ENCODE assay signal across 8 cellular contexts in genomic region chr19:51016798-51017683, GRCh38. TPM values are rescaled to one million over a fixed set of nuclear protein-coding genes. Genes with fewer than 3 reads are reported as not detected.
A peak's percentile ranks its signal among the peaks of the same experiment; 100 is the strongest.
DNase-seq lines count a peak whose midpoint lies in the region; ATAC-seq and TF ChIP-seq lines count a peak whose summit lies in the region.

No MANE protein-coding gene starts in this region.

- no peaks in the 10 kb centered on the region for H3F3A ChIP-seq in PC-3 (ENCODE audit: low read length, unreplicated experiment)

- TF ChIP-seq POLR2A in sigmoid colon (IDR thresholded peaks at IDR 0.05): no peak

- POLR2A ChIA-PET in PC-3 (lab: Charles Lee; ENCODE audit: unreplicated experiment): interaction anchor here (0.6 to 0.7 kb wide), 2 partner anchors 84 to 212 kb away, joined by 3 read pairs; no protein-coding TSS in a partner anchor

- H2AFZ ChIP-seq in PC-3 (ENCODE audit: low read length): peak overlapping the region; percentile 88

- peaks cover 24% of the 10 kb centered on the region for H3K4me1 ChIP-seq in PC-3 (ENCODE audit: insufficient read depth, low read length)
- H3K4me1 ChIP-seq in iPS DF 6.9 (ENCODE audit: control insufficient read depth, insufficient read depth, low read length): no peaks in the 10 kb centered on the region
- peaks cover 0 to 26% (median 18%) of the 10 kb centered on the region in 4 donors for H3K4me1 ChIP-seq in sigmoid colon

- whole genome bisulfite sequencing in iPS DF 6.9 (ENCODE audit: insufficient coverage, insufficient read length): no CpG with 5 or more reads among the region's 68 CpGs
- WGBS in sigmoid colon, 2 donors: 3 to 7% methylated on average over 68 of the region's 68 CpGs

- H3K79me2 ChIP-seq in PC-3 (ENCODE audit: low read length): no peaks in the 10 kb centered on the region

- no peaks in the 10 kb centered on the region for H3K9me2 ChIP-seq in PC-3 (replicated peaks; ENCODE audit: low read length)

- H3K9me3 ChIP-seq in PC-3 (ENCODE audit: low read length) (0 out of 2 replicates have a peak, but pooled peaks cover 4% of the 10 kb centered on the region), iPS DF 6.9 (ENCODE audit: control insufficient read depth, insufficient read depth, low read length) (no peaks in the 10 kb centered on the region), sigmoid colon (no peaks in the 10 kb centered on the region)

- H3K36me3 ChIP-seq in PC-3 (ENCODE audit: low read depth, low read length) (no peaks in the 10 kb centered on the region), iPS DF 6.9 (ENCODE audit: control insufficient read depth, insufficient read depth, low read length) (no peaks in the 10 kb centered on the region), sigmoid colon (no peaks in the 10 kb centered on the region)

- DNase-seq in AG10803 (ENCODE audit: low read depth) (peak; percentile 31), H4 (ENCODE audit: low spot score) (peak; percentile 70), PC-3 (peak; percentile 95), amygdala (lab: John Stamatoyannopoulos, UW) (peak in 50 of 56 donors; percentile 3 to 81 (median 40)), iPS DF 6.9 (ENCODE audit: low read depth, low spot score) (peak; percentile 87), sigmoid colon (no peak)

- H3K4me2 ChIP-seq in PC-3 (ENCODE audit: low read length): peak overlapping the region; percentile 100

- no peak for TF ChIP-seq EP300 in sigmoid colon (IDR thresholded peaks at IDR 0.05)

- TF ChIP-seq CTCF in AG10803 (conservative IDR thresholded peaks at IDR 0.05; ENCODE audit: low read length) (peak; percentile 61), PC-3 (conservative IDR thresholded peaks at IDR 0.05; ENCODE audit: low read depth, low read length) (peak; percentile 98), sigmoid colon (IDR thresholded peaks at IDR 0.05) (peak in 2 of 4 experiments; percentile 27 to 60)

- CTCF ChIA-PET in PC-3 (lab: Charles Lee): interaction anchor here (0.6 to 1.8 kb wide), 15 partner anchors 38 to 479 kb away, joined by 3 to 18 read pairs (median 3); no protein-coding TSS in a partner anchor

- H3K27ac ChIP-seq in PC-3 (ENCODE audit: low read length): no peak overlapping the region
- H3K27ac ChIP-seq in iPS DF 6.9 (ENCODE audit: low read length): no peak overlapping the region
- H3K27ac ChIP-seq in sigmoid colon: peak overlapping the region in 1 of 4 donors; percentile 18

- intact Hi-C loops in PC-3 (cut with micrococcal nuclease) (loop anchor here (1.0 to 5.0 kb wide), 2 partner anchors 87 to 215 kb away; no protein-coding TSS in a partner anchor), sigmoid colon (cut with DNase I) (no loop called here)

- H3K9ac ChIP-seq in PC-3 (ENCODE audit: low read length): peak overlapping the region; percentile 43

- H3K4me3 ChIP-seq in AG10803 (ENCODE audit: low read length) (no peak overlapping the region; the same call in 1 of the 2 replicates), PC-3 (ENCODE audit: low read length) (peak overlapping the region; percentile 80), iPS DF 6.9 (ENCODE audit: low read length) (peak overlapping the region; percentile 69; the same call in 1 of the 2 replicates), sigmoid colon (peak overlapping the region in 3 of 4 donors; percentile 1 to 27 (median 8))

- H3K27me3 ChIP-seq in PC-3 (ENCODE audit: low read length) (no peaks in the 10 kb centered on the region), iPS DF 6.9 (ENCODE audit: control insufficient read depth, insufficient read depth, low read length) (no peaks in the 10 kb centered on the region; the same call in none of the 2 replicates), sigmoid colon (peaks cover 18 to 88% (median 57%) of the 10 kb centered on the region in 3 donors)

- H4K20me1 ChIP-seq in PC-3 (ENCODE audit: low read length): no peaks in the 10 kb centered on the region

- TSS peak; percentile 27 for BruUV-seq in PC-3 (replicated peaks; lab: Mats Ljungman, UMichigan)

- ATAC-seq in PC-3 (peak; percentile 74), HG03175 (IDR thresholded peaks at IDR 0.05; ENCODE audit: unreplicated experiment) (no peak), GM18870 (IDR thresholded peaks at IDR 0.05; ENCODE audit: unreplicated experiment) (no peak)

RNA-seq across cellular contexts. Expression of gene KLK10, which starts 2.5 kb away (rescaled TPM):
- not detected in 2 replicates for total RNA-seq in H4 (2014; rRNA removed; shearing (Covaris generic))
- total RNA-seq in PC-3 (2014; rRNA removed) (1.2 and 2.9 TPM in 2 replicates), sigmoid colon (1 to 10 TPM in 1 of 4 donors, under 1 TPM in 1, not detected in 2; 0.82 to 2.5 TPM)
- polyA plus RNA-seq in sigmoid colon: under 1 TPM; 0.60 to 0.69 (median 0.67) TPM

RNA-seq across cellular contexts. Expression of gene KLK11, which starts 9.4 kb away (rescaled TPM):
- total RNA-seq in H4 (2014; rRNA removed; shearing (Covaris generic)): not detected in 2 replicates
- total RNA-seq in PC-3 (2014; rRNA removed): 0.23 TPM in 1 of 2 replicates, not detected in the other
- total RNA-seq in sigmoid colon: under 1 TPM in 1 of 4 donors, not detected in 3; 0.71 TPM
- under 1 TPM in 1 of 3 donors, not detected in 2; 0.76 TPM for polyA plus RNA-seq in sigmoid colon

RNA-seq across cellular contexts. Expression of gene KLK8, which starts 15.6 kb away (rescaled TPM):
- total RNA-seq in H4 (2014; rRNA removed; shearing (Covaris generic)): not detected in 2 replicates
- total RNA-seq in PC-3 (2014; rRNA removed) (2.3 TPM in 1 of 2 replicates, not detected in the other), sigmoid colon (not detected)
- polyA plus RNA-seq in sigmoid colon: not detected

RNA-seq across cellular contexts. Expression of gene KLK12, which starts 17.8 kb away (rescaled TPM):
- total RNA-seq in H4 (2014; rRNA removed; shearing (Covaris generic)): not detected in 2 replicates
- not detected in 2 replicates for total RNA-seq in PC-3 (2014; rRNA removed)
- not detected for total RNA-seq in sigmoid colon
- polyA plus RNA-seq in sigmoid colon: 1 to 10 TPM in 1 of 3 donors, not detected in 2; 2.6 TPM

RNA-seq across cellular contexts. Expression of gene KLK7, which starts 33.3 kb away (rescaled TPM):
- not detected in 2 replicates for total RNA-seq in H4 (2014; rRNA removed; shearing (Covaris generic))
- 0.23 and 3.6 TPM in 2 replicates for total RNA-seq in PC-3 (2014; rRNA removed)
- total RNA-seq in sigmoid colon: not detected
- not detected for polyA plus RNA-seq in sigmoid colon
